Comparison of ENCODE assay signal across 1 cellular context in the genomic region with DNA sequence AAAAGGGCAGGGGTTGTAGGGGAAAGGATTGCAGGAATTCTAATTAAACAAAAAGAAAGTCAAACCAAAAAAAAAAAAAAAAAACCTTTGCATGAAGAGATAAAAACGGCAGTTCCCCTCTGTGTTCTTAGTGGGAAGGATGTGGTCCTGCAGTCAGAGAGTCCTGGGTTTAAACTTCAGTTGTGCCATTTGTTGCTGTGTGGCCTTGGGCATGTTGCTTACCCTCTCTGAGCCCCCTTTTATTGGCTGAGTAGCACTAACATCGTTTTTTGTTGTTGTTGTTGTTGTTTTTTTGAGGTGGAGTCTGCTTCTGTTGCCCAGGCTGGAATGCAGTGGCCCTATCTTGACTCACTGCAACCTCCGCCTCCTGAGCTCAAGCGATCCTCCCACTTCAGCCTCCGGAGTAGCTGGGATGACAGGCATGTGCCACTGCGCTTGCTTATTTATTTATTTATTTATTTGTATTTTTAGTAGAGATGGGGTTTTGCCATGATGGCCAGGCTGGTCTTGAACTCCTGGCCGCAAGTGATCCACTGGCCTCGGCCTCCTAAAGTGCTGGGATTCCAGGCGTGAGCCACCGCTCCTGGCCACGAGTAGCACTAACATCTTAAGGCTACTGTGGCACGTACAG.
A peak's percentile ranks its signal among the peaks of the same experiment; 100 is the strongest.
TF ChIP-seq lines count a peak whose summit lies in the region.

No MANE protein-coding gene starts in this region.

TF ChIP-seq in K562, 482 proteins besides CTCF, POLR2A, EP300 and RAD21 (continued from another document):
- TF ChIP-seq, protein P1, sequence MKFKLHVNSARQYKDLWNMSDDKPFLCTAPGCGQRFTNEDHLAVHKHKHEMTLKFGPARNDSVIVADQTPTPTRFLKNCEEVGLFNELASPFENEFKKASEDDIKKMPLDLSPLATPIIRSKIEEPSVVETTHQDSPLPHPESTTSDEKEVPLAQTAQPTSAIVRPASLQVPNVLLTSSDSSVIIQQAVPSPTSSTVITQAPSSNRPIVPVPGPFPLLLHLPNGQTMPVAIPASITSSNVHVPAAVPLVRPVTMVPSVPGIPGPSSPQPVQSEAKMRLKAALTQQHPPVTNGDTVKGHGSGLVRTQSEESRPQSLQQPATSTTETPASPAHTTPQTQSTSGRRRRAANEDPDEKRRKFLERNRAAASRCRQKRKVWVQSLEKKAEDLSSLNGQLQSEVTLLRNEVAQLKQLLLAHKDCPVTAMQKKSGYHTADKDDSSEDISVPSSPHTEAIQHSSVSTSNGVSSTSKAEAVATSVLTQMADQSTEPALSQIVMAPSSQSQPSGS (CRISPR knock-in tag; IDR thresholded peaks at IDR 0.05), result no peak
- TF ChIP-seq, protein P2, sequence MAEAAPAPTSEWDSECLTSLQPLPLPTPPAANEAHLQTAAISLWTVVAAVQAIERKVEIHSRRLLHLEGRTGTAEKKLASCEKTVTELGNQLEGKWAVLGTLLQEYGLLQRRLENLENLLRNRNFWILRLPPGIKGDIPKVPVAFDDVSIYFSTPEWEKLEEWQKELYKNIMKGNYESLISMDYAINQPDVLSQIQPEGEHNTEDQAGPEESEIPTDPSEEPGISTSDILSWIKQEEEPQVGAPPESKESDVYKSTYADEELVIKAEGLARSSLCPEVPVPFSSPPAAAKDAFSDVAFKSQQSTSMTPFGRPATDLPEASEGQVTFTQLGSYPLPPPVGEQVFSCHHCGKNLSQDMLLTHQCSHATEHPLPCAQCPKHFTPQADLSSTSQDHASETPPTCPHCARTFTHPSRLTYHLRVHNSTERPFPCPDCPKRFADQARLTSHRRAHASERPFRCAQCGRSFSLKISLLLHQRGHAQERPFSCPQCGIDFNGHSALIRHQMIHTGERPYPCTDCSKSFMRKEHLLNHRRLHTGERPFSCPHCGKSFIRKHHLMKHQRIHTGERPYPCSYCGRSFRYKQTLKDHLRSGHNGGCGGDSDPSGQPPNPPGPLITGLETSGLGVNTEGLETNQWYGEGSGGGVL (CRISPR knock-in tag; IDR thresholded peaks at IDR 0.05), result no peak
- TF ChIP-seq, protein P3, sequence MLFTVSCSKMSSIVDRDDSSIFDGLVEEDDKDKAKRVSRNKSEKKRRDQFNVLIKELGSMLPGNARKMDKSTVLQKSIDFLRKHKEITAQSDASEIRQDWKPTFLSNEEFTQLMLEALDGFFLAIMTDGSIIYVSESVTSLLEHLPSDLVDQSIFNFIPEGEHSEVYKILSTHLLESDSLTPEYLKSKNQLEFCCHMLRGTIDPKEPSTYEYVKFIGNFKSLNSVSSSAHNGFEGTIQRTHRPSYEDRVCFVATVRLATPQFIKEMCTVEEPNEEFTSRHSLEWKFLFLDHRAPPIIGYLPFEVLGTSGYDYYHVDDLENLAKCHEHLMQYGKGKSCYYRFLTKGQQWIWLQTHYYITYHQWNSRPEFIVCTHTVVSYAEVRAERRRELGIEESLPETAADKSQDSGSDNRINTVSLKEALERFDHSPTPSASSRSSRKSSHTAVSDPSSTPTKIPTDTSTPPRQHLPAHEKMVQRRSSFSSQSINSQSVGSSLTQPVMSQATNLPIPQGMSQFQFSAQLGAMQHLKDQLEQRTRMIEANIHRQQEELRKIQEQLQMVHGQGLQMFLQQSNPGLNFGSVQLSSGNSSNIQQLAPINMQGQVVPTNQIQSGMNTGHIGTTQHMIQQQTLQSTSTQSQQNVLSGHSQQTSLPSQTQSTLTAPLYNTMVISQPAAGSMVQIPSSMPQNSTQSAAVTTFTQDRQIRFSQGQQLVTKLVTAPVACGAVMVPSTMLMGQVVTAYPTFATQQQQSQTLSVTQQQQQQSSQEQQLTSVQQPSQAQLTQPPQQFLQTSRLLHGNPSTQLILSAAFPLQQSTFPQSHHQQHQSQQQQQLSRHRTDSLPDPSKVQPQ (CRISPR knock-in tag; IDR thresholded peaks at IDR 0.05; ENCODE audit: borderline replicate concordance), result no peak
- TF ChIP-seq MCM2 (IDR thresholded peaks at IDR 0.05; ENCODE audit: low read depth) (no peak), KDM4B (IDR thresholded peaks at IDR 0.05; ENCODE audit: borderline replicate concordance in 2 of 2, low read depth in 1 of 2) (no peak), KLF16 (IDR thresholded peaks at IDR 0.05) (no peak), TCF7 (IDR thresholded peaks at IDR 0.05; ENCODE audit: borderline replicate concordance) (no peak), FOXP1 (CRISPR knock-in tag; IDR thresholded peaks at IDR 0.05) (no peak), SPI1 (IDR thresholded peaks at IDR 0.05; ENCODE audit: borderline replicate concordance, low read depth, low read length) (no peak), HDAC8 (tag; IDR thresholded peaks at IDR 0.05) (no peak), THRAP3 (IDR thresholded peaks at IDR 0.05; ENCODE audit: borderline replicate concordance) (no peak), GTF2F1 (IDR thresholded peaks at IDR 0.05; ENCODE audit: low read depth, low read length) (no peak), BCOR (IDR thresholded peaks at IDR 0.05) (peak; percentile 94), SMARCA5 (IDR thresholded peaks at IDR 0.05) (peak; percentile 87), FOXJ2 (tag; IDR thresholded peaks at IDR 0.05) (no peak), HDAC2 (IDR thresholded peaks at IDR 0.05) (0 out of 2 replicates have a peak, but pooled peaks have one; percentile 47), CHD4 (IDR thresholded peaks at IDR 0.05; ENCODE audit: insufficient read depth, insufficient replicate concordance, low read depth, low read length, poor library complexity, severe bottlenecking) (peak; percentile 25), POLR3G (IDR thresholded peaks at IDR 0.05; ENCODE audit: extremely low read depth, insufficient read length, insufficient replicate concordance) (no peak), MECOM (CRISPR knock-in tag; IDR thresholded peaks at IDR 0.05) (no peak), CAMTA2 (CRISPR knock-in tag; conservative IDR thresholded peaks at IDR 0.05) (no peak), ADNP (tag; IDR thresholded peaks at IDR 0.05) (0 out of 2 replicates have a peak, but pooled peaks have one; percentile 42), YY1 (IDR thresholded peaks at IDR 0.05; ENCODE audit: borderline replicate concordance in 1 of 3, control insufficient read depth in 1 of 3, extremely low read depth in 1 of 3, insufficient read depth in 3 of 3, insufficient read length in 1 of 3, insufficient replicate concordance in 2 of 3, low read depth in 1 of 3, low read length in 2 of 3) (no peak), NR1H2 (CRISPR knock-in tag; IDR thresholded peaks at IDR 0.05) (no peak), TBL1XR1 (IDR thresholded peaks at IDR 0.05; ENCODE audit: low read length in 2 of 2) (no peak), RBM25 (IDR thresholded peaks at IDR 0.05; ENCODE audit: low read depth, low read length, severe bottlenecking) (peak; percentile 95), NRF1 (conservative IDR thresholded peaks at IDR 0.05 in 1 of 2, IDR thresholded peaks at IDR 0.05 in 1 of 2) (no peak), ZBTB8A (IDR thresholded peaks at IDR 0.05; ENCODE audit: partially characterized antibody) (no peak), ZBTB17 (CRISPR knock-in tag; IDR thresholded peaks at IDR 0.05) (no peak), CREBBP (IDR thresholded peaks at IDR 0.05; ENCODE audit: low read depth, low read length) (no peak)
- TF ChIP-seq, protein P4, sequence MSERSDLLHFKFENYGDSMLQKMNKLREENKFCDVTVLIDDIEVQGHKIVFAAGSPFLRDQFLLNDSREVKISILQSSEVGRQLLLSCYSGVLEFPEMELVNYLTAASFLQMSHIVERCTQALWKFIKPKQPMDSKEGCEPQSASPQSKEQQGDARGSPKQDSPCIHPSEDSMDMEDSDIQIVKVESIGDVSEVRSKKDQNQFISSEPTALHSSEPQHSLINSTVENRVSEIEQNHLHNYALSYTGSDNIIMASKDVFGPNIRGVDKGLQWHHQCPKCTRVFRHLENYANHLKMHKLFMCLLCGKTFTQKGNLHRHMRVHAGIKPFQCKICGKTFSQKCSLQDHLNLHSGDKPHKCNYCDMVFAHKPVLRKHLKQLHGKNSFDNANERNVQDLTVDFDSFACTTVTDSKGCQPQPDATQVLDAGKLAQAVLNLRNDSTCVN (CRISPR knock-in tag; IDR thresholded peaks at IDR 0.05), result no peak
- TF ChIP-seq, protein P5, sequence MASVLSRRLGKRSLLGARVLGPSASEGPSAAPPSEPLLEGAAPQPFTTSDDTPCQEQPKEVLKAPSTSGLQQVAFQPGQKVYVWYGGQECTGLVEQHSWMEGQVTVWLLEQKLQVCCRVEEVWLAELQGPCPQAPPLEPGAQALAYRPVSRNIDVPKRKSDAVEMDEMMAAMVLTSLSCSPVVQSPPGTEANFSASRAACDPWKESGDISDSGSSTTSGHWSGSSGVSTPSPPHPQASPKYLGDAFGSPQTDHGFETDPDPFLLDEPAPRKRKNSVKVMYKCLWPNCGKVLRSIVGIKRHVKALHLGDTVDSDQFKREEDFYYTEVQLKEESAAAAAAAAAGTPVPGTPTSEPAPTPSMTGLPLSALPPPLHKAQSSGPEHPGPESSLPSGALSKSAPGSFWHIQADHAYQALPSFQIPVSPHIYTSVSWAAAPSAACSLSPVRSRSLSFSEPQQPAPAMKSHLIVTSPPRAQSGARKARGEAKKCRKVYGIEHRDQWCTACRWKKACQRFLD (CRISPR knock-in tag; IDR thresholded peaks at IDR 0.05), result no peak
TF ChIP-seq in K562: peak in this region for 10.
